ENCODE assay signal across 24 cellular contexts in the genomic region with DNA sequence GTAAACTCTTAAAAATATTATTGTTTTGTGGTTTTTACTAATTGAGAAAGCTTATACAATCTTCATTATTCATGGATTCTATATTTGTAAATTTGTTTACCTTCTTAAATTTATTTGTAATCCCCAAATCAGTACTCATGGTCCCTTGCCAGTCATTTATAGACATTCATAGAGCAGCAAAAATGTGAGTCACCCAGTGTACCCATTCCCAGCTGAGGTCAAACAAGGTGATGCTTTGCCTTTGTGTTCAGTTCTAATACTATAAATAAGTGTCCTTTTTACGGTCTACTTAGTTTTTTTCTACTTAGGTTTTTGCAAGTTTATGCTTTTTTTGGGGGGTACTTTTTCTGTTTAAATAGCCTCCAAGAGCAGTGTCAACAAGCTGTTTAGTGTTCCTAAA. TPM values are rescaled to one million over a fixed set of nuclear protein-coding genes. Genes with fewer than 3 reads are reported as not detected.
DNase-seq lines count a peak whose midpoint lies in the region; FAIRE-seq and TF ChIP-seq lines count a peak whose summit lies in the region.
"Had no signal": no experiment of that assay in that cellular context is flagged by ENCODE, and none has a peak within 500 bp of the region (broad histone marks: within the 10 kb centered on the region; RNA-seq: fewer than 3 reads in every experiment).

No MANE protein-coding gene starts in this region.

- no peak overlapping the region for H4K91ac ChIP-seq in mesenchymal stem cell (ENCODE audit: low read length)

- no peak overlapping the region for H3K23ac ChIP-seq in mesenchymal stem cell (ENCODE audit: low read length in 2 of 2)

- H3K27me3 ChIP-seq in astrocyte (ENCODE audit: insufficient read depth, low read length) (no peaks in the 10 kb centered on the region), mesenchymal stem cell (ENCODE audit: control insufficient read depth in 1 of 2, insufficient read depth in 1 of 2, low read length in 2 of 2) (no peaks in the 10 kb centered on the region)
- H3K27me3 ChIP-seq: adrenal gland, SJSA1 had no signal

- no peak overlapping the region for H3K4ac ChIP-seq in mesenchymal stem cell (ENCODE audit: low read depth in 1 of 2, low read length in 2 of 2)

- H2AFZ ChIP-seq in astrocyte (ENCODE audit: low read depth, low read length) (no peak overlapping the region), mesenchymal stem cell (ENCODE audit: low read depth, low read length) (no peak overlapping the region)

- no peaks in the 10 kb centered on the region for H3K79me2 ChIP-seq in astrocyte (ENCODE audit: insufficient read depth, low read length)

- no peak overlapping the region for H2BK12ac ChIP-seq in mesenchymal stem cell (ENCODE audit: low read length in 2 of 2)

- H3K36me3 ChIP-seq in astrocyte (ENCODE audit: insufficient read depth, low read length) (peaks cover 5% of the 10 kb centered on the region), mesenchymal stem cell (ENCODE audit: control insufficient read depth in 1 of 2, insufficient read depth in 2 of 2, low read depth in 1 of 2, low read length in 2 of 2) (peaks cover 0 to 6% of the 10 kb centered on the region in 2 experiments)

- H3K4me1 ChIP-seq in astrocyte (ENCODE audit: insufficient read depth, low read length), result no peaks in the 10 kb centered on the region
- no peaks in the 10 kb centered on the region for H3K4me1 ChIP-seq in mesenchymal stem cell (ENCODE audit: control insufficient read depth, insufficient read depth, low read depth, low read length)
- H3K4me1 ChIP-seq: foreskin keratinocyte had no signal

- no peak overlapping the region for H4K8ac ChIP-seq in mesenchymal stem cell (ENCODE audit: low read length)

- no peak overlapping the region for H3K27ac ChIP-seq in astrocyte (ENCODE audit: low read depth, low read length)
- no peak overlapping the region for H3K27ac ChIP-seq in mesenchymal stem cell (ENCODE audit: low read length, poor library complexity, severe bottlenecking)
- H3K27ac ChIP-seq: adrenal gland, foreskin keratinocyte, SJSA1 had no signal

- H2BK15ac ChIP-seq in mesenchymal stem cell (ENCODE audit: low read depth, poor library complexity, severe bottlenecking), result no peak overlapping the region

- FAIRE-seq in astrocyte (lab: Jason Lieb, UNC) (no peak), GM19239 (lab: Jason Lieb, UNC) (no peak)
- FAIRE-seq: GM12891 had no signal

- H3K4me3 ChIP-seq in astrocyte (ENCODE audit: insufficient read depth, low read depth, low read length), result no peak overlapping the region
- no peak overlapping the region for H3K4me3 ChIP-seq in mesenchymal stem cell (ENCODE audit: insufficient read depth in 1 of 2, low read depth in 1 of 2, low read length in 2 of 2)
- H3K4me3 ChIP-seq: adrenal gland, SJSA1 had no signal

- H3K9me3 Mint-ChIP-seq in astrocyte (ENCODE audit: unreplicated experiment), result no peaks in the 10 kb centered on the region
- H3K9me3 Mint-ChIP-seq in type B pancreatic cell, result no peaks in the 10 kb centered on the region
- H3K9me3 Mint-ChIP-seq: activated T-helper 2 cell treated with anti-CD3 and anti-CD28 coated beads, Interferon-gamma antibody, Interleukin-2, Interleukin-4, amounts not matched to agents 10 μg/mL and 5 μg/mL and 100 μg/mL, durations not matched to agents 14 hours and 24 hours and 36 hours had no signal

- H3K27me3 Mint-ChIP-seq in astrocyte (ENCODE audit: low read depth, unreplicated experiment) (no peaks in the 10 kb centered on the region), type B pancreatic cell (no peaks in the 10 kb centered on the region)

- H3K4me2 ChIP-seq in astrocyte (ENCODE audit: low read length), result no peak overlapping the region
- no peak overlapping the region for H3K4me2 ChIP-seq in mesenchymal stem cell (ENCODE audit: low read length, poor library complexity, severe bottlenecking)

- H3K4me1 Mint-ChIP-seq in astrocyte (ENCODE audit: low read depth, unreplicated experiment) (peaks cover 9% of the 10 kb centered on the region), type B pancreatic cell (ENCODE audit: unreplicated experiment) (no peaks in the 10 kb centered on the region)

- no peak overlapping the region for H3K27ac Mint-ChIP-seq in astrocyte (ENCODE audit: unreplicated experiment)
- no peak overlapping the region for H3K27ac Mint-ChIP-seq in type B pancreatic cell
- H3K27ac Mint-ChIP-seq: activated T-helper 2 cell treated with anti-CD3 and anti-CD28 coated beads, Interferon-gamma antibody, Interleukin-2, Interleukin-4, amounts not matched to agents 10 μg/mL and 5 μg/mL and 100 μg/mL, durations not matched to agents 14 hours and 24 hours and 36 hours had no signal

- no peaks in the 10 kb centered on the region for H4K20me1 ChIP-seq in astrocyte (ENCODE audit: insufficient read depth, low read length)

- H3K14ac ChIP-seq in mesenchymal stem cell (ENCODE audit: low read length in 2 of 2), result no peak overlapping the region

- H2BK120ac ChIP-seq in mesenchymal stem cell (ENCODE audit: low read depth, low read length), result no peak overlapping the region

- TF ChIP-seq CTCF in astrocyte (IDR thresholded peaks at IDR 0.05; ENCODE audit: insufficient read depth, low read depth, low read length) (no peak), type B pancreatic cell (conservative IDR thresholded peaks at IDR 0.05) (no peak)

- H3K9ac ChIP-seq in astrocyte (ENCODE audit: low read length) (no peak overlapping the region), mesenchymal stem cell (ENCODE audit: low read length) (no peak overlapping the region)

- H3K9me3 ChIP-seq in astrocyte (ENCODE audit: insufficient read depth, low read depth, low read length) (no peaks in the 10 kb centered on the region), mesenchymal stem cell (ENCODE audit: control insufficient read depth, low read length) (no peaks in the 10 kb centered on the region)
- H3K9me3 ChIP-seq: adrenal gland, SJSA1 had no signal

- peaks cover 2% of the 10 kb centered on the region for H3K79me1 ChIP-seq in mesenchymal stem cell (replicated peaks; ENCODE audit: low read length, poor library complexity, severe bottlenecking)

- no peak overlapping the region for H3K18ac ChIP-seq in mesenchymal stem cell (ENCODE audit: low read depth in 1 of 2, low read length in 2 of 2)

- H2AK5ac ChIP-seq in mesenchymal stem cell (ENCODE audit: low read length, severe bottlenecking), result no peak overlapping the region

- H3K4me3 Mint-ChIP-seq in astrocyte (ENCODE audit: unreplicated experiment) (no peak overlapping the region), type B pancreatic cell (no peak overlapping the region)

- H3K36me3 Mint-ChIP-seq in astrocyte (ENCODE audit: low read depth, unreplicated experiment) (peaks cover 8% of the 10 kb centered on the region), type B pancreatic cell (peaks cover 13% of the 10 kb centered on the region)

- DNase-seq in A172 (ENCODE audit: low spot score), result peak; percentile 37
- peak; percentile 16 for DNase-seq in GM03348 (ENCODE audit: low spot score)
- DNase-seq in astrocyte (ENCODE audit: low read depth), result peak; percentile 16
- DNase-seq in mesenchymal stem cell, result peak; percentile 53
- DNase-seq in type B pancreatic cell (ENCODE audit: extremely low spot score, unreplicated experiment), result no peak
- no peak for DNase-seq in GM19239 (ENCODE audit: insufficient read length, low spot score)
- DNase-seq in activated CD8-positive, alpha-beta memory T cell treated with anti-CD3 and anti-CD28 coated beads, Interleukin-2, amount 50 U/mL, for 48 hours, result no peak
- DNase-seq in activated T-cell treated with anti-CD3 and anti-CD28 coated beads for 4 hours, result no peak
- DNase-seq: activated CD4-positive, CD25-positive, alpha-beta regulatory T cell; adrenal gland; foreskin keratinocyte; hypothalamus; Karpas-422; NCI-H146; NCI-H2171 treated with DMSO at 0.1 percent for 48 hours; T-helper 9 cell had no signal

- WGBS in mesenchymal stem cell, result 29% methylated on average over 1 of the region's 1 CpG

- no peak overlapping the region for H2BK5ac ChIP-seq in mesenchymal stem cell (ENCODE audit: low read depth, low read length, poor library complexity, severe bottlenecking)

RNA-seq across cellular contexts. Expression of gene SORT1, which starts 36.1 kb away (rescaled TPM):
- 15.9 and 22.7 TPM in 2 replicates for total RNA-seq in A172 (2014; rRNA removed; shearing (Covaris generic))
- 135 and 138 TPM in 2 replicates for total RNA-seq in astrocyte
- 42.3 TPM for polyA plus RNA-seq in mesenchymal stem cell (2013, experiment 1 of 2)
- polyA plus RNA-seq in mesenchymal stem cell (2013, experiment 2 of 2), result 43.1 TPM
- 52.3 and 88.6 TPM in 2 replicates for total RNA-seq in type B pancreatic cell (ENCODE audit: low replicate concordance)

RNA-seq across cellular contexts. Expression of gene MYBPHL, which starts 54.8 kb away (rescaled TPM):
- 1.8 TPM in 1 of 2 replicates, not detected in the other for total RNA-seq in A172 (2014; rRNA removed; shearing (Covaris generic))
- total RNA-seq in astrocyte, result not detected in 2 replicates
- polyA plus RNA-seq in mesenchymal stem cell (2013, experiment 1 of 2), result 0.14 TPM
- polyA plus RNA-seq in mesenchymal stem cell (2013, experiment 2 of 2), result not detected
- total RNA-seq in type B pancreatic cell (ENCODE audit: low replicate concordance), result 0.48 and 0.60 TPM in 2 replicates
- total RNA-seq: activated T-helper 2 cell treated with anti-CD3 and anti-CD28 coated beads, Interferon-gamma antibody, Interleukin-2, Interleukin-4, amounts not matched to agents 10 μg/mL and 5 μg/mL and 100 μg/mL, durations not matched to agents 14 hours and 24 hours and 36 hours; G401; kidney epithelial cell; mesenteric fat pad; pulmonary artery endothelial cell; SJSA1; urinary bladder had no signal

Comparison
In these comparisons a context has a peak if more than half of its experiments do, and no peak if none do; other contexts are left out.
1. DNase-seq: peak in A172 (single experiment), GM03348 (single experiment), astrocyte (single experiment) and mesenchymal stem cell (single experiment); none in type B pancreatic cell (single experiment), GM19239 (single experiment), activated CD8-positive, alpha-beta memory T cell treated with anti-CD3 and anti-CD28 coated beads, Interleukin-2, amount 50 U/mL, for 48 hours (single experiment) and activated T-cell treated with anti-CD3 and anti-CD28 coated beads for 4 hours (single experiment).